In the genomic region with DNA sequence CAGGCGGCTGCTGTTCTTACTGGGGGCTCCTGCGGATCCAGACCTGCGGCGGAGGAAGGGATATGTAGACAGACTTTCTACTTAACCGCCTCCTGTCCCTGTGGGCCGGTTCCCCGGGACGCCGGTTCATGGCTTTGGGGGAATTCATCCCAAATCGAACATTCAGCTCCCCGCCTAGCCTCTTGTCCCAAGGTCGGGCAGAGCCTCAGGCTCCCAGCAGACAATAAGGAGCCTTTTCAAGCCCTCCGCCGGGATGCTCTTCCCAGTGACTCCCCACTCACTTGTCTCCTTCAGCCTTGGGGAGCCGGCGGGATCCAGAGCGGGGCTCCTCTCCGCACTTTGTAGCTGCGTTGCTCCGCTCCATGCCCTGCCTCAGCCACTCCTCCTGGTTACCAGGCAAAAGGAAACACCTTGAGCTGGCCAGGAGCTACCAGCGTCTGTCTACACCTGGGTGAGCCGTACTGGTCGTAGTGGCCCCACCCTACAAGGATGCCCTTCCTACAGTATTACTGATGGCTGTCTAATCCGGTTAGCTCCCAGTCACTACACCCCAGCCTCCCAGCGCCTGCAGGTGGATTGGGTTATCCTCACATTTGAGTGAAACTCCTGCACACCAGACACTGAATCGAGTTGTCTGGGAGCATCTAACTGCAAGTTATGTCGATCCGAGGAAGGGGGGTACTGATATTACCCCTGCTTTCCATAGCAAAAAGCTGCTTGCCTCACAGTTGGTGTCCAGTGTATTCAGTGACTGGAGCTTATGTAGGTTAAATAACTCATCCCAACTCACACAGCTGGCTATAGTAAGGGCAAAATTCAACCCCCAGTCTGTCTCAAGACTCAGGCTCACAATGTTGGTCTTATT, we compare ENCODE assay signal across 8 cellular contexts. TPM values are rescaled to one million over a fixed set of nuclear protein-coding genes. Genes with fewer than 3 reads are reported as not detected.
DNase-seq lines count a peak whose midpoint lies in the region; ATAC-seq and TF ChIP-seq lines count a peak whose summit lies in the region.

A gene with protein sequence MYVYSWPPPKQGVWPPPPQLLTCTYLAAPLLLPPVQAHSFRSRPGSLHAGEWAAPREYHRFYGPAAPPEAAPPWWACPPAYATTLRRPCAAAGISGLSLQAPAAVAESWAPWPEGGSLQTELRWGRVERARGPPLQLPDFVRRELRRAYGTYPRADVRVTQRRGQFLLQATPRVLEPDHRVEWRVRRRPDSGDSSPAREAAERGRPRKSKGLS (minus strand): TSS at position 439 of the 865 bp plus-strand sequence. CDS start 450 bp downstream, outside the sequence.

- ATAC-seq in CD4-positive, alpha-beta T cell (ENCODE audit: poor library complexity) = no peak
- ATAC-seq in HG02678 (IDR thresholded peaks at IDR 0.05; ENCODE audit: unreplicated experiment) (no peak), GM21717 (IDR thresholded peaks at IDR 0.05; ENCODE audit: unreplicated experiment) (no peak), GM19395 (IDR thresholded peaks at IDR 0.05; ENCODE audit: unreplicated experiment) (no peak)

- H4K8ac ChIP-seq in mesendoderm (ENCODE audit: low read depth, low read length) = peak within 1 kb of the TSS; percentile 68

- POLR2A ChIA-PET in CD4-positive, alpha-beta T cell (lab: Charles Lee) = interaction anchor here (0.6 to 6.8 kb wide), 23 partner anchors 9 to 1453 kb away, joined by 3 to 131 read pairs (median 6); a partner anchor contains a TSS
- POLR2A ChIA-PET in MCF 10A (lab: Yijun Ruan, JAX) = interaction anchor here (0.5 to 6.3 kb wide), 28 partner anchors 10 to 1420 kb away, joined by 3 to 85 read pairs (median 4); a partner anchor contains a TSS

- peaks cover 21% of the 10 kb centered on the region for H3K4me1 Mint-ChIP-seq in CD4-positive, alpha-beta T cell (ENCODE audit: low read depth)
- peaks cover 14% of the 10 kb centered on the region for H3K4me1 Mint-ChIP-seq in MCF 10A (ENCODE audit: insufficient read depth, unreplicated experiment)

- no peak within 1 kb of the TSS for H2AFZ ChIP-seq in Karpas-422 (ENCODE audit: low read length)

- no peak within 1 kb of the TSS for H2AK5ac ChIP-seq in mesendoderm (ENCODE audit: low read length)

- no peaks in the 10 kb centered on the region for H3K9me3 Mint-ChIP-seq in CD4-positive, alpha-beta T cell
- H3K9me3 Mint-ChIP-seq in MCF 10A (ENCODE audit: unreplicated experiment) = no peaks in the 10 kb centered on the region

- H3K27me3 ChIP-seq in CD4-positive, alpha-beta T cell (ENCODE audit: control insufficient read depth, insufficient read depth, low read length) = no peaks in the 10 kb centered on the region
- H3K27me3 ChIP-seq in Karpas-422 (ENCODE audit: low read length) (no peaks in the 10 kb centered on the region), mesendoderm (ENCODE audit: insufficient read depth, low read length, poor library complexity) (no peaks in the 10 kb centered on the region), uterus (no peaks in the 10 kb centered on the region)

- no peaks in the 10 kb centered on the region for H3K9me2 ChIP-seq in Karpas-422 (replicated peaks; ENCODE audit: insufficient read depth, low read length)

- H3K4me3 ChIP-seq in Karpas-422 (ENCODE audit: low read length) (peak within 1 kb of the TSS; percentile 85), mesendoderm (ENCODE audit: low read length) (peak within 1 kb of the TSS; percentile 57), uterus (peak within 1 kb of the TSS; percentile 51 to 82)

- DNase-seq in CD4-positive, alpha-beta T cell = peak in 1 of 10 experiments; percentile 41
- DNase-seq in Karpas-422 (no peak), MCF 10A (ENCODE audit: unreplicated experiment) (no peak), mesendoderm (peak; percentile 41), uterus (no peak)

- no peak within 1 kb of the TSS for H2BK120ac ChIP-seq in mesendoderm (ENCODE audit: low read depth, low read length)

- H3K36me3 Mint-ChIP-seq in CD4-positive, alpha-beta T cell (ENCODE audit: low read depth) = peaks cover 32% of the 10 kb centered on the region
- peaks cover 23% of the 10 kb centered on the region for H3K36me3 Mint-ChIP-seq in MCF 10A (ENCODE audit: insufficient read depth, unreplicated experiment)

- H3K4ac ChIP-seq in mesendoderm (ENCODE audit: low read depth, low read length) = peak within 1 kb of the TSS; percentile 85

- peak within 1 kb of the TSS; percentile 87 for H3K18ac ChIP-seq in mesendoderm (ENCODE audit: low read length)

- H3K9me3 ChIP-seq in CD4-positive, alpha-beta T cell (ENCODE audit: control insufficient read depth, low read length) = no peaks in the 10 kb centered on the region
- H3K9me3 ChIP-seq in Karpas-422 (ENCODE audit: low read length) (no peaks in the 10 kb centered on the region), uterus (no peaks in the 10 kb centered on the region)

- H3K36me3 ChIP-seq in Karpas-422 (ENCODE audit: insufficient read depth, low read length) = no peaks in the 10 kb centered on the region
- H3K36me3 ChIP-seq in mesendoderm (ENCODE audit: control insufficient read depth, insufficient read depth, low read length) = peaks cover 6% of the 10 kb centered on the region
- H3K36me3 ChIP-seq in uterus = no peaks in the 10 kb centered on the region

- peak within 1 kb of the TSS; percentile 78 for H3K27ac Mint-ChIP-seq in CD4-positive, alpha-beta T cell
- H3K27ac Mint-ChIP-seq in MCF 10A (ENCODE audit: low read depth, unreplicated experiment) = peak within 1 kb of the TSS; percentile 80

- peak within 1 kb of the TSS; percentile 94 for H3K4me3 Mint-ChIP-seq in CD4-positive, alpha-beta T cell
- peak within 1 kb of the TSS; percentile 89 for H3K4me3 Mint-ChIP-seq in MCF 10A (ENCODE audit: unreplicated experiment)

- no peaks in the 10 kb centered on the region for H4K20me1 ChIP-seq in Karpas-422 (ENCODE audit: insufficient read depth, low read depth, low read length)

- H3K23ac ChIP-seq in mesendoderm (ENCODE audit: low read length) = peak within 1 kb of the TSS; percentile 89

- no peaks in the 10 kb centered on the region for H3K27me3 Mint-ChIP-seq in CD4-positive, alpha-beta T cell
- H3K27me3 Mint-ChIP-seq in MCF 10A (ENCODE audit: insufficient read depth, unreplicated experiment) = no peaks in the 10 kb centered on the region

- H3K27ac ChIP-seq in CD4-positive, alpha-beta T cell (ENCODE audit: low read depth, low read length) = peak within 1 kb of the TSS; percentile 56
- H3K27ac ChIP-seq in Karpas-422 (ENCODE audit: low read length) = peak within 1 kb of the TSS; percentile 62
- peak within 1 kb of the TSS; percentile 42 for H3K27ac ChIP-seq in mesendoderm (ENCODE audit: low read depth, low read length)
- peak within 1 kb of the TSS; percentile 76 to 85 for H3K27ac ChIP-seq in uterus

- no peak within 1 kb of the TSS for H2BK15ac ChIP-seq in mesendoderm (replicated peaks; ENCODE audit: low read depth)

- no peak for TF ChIP-seq CTCF in CD4-positive, alpha-beta T cell (IDR thresholded peaks at IDR 0.05)
- TF ChIP-seq CTCF in MCF 10A (IDR thresholded peaks at IDR 0.05; ENCODE audit: unreplicated experiment) (no peak), uterus (IDR thresholded peaks at IDR 0.05) (no peak)

- H3K79me2 ChIP-seq in Karpas-422 (ENCODE audit: low read length) = peaks cover 15% of the 10 kb centered on the region
- H3K79me2 ChIP-seq in mesendoderm (ENCODE audit: control insufficient read depth, insufficient read depth, low read length) = peaks cover 8% of the 10 kb centered on the region

- TSS peak; percentile 8 for BruUV-seq in MCF 10A (replicated peaks; lab: Mats Ljungman, UMichigan)

- H2BK5ac ChIP-seq in mesendoderm (ENCODE audit: low read length) = no peak within 1 kb of the TSS

- intact Hi-C loops in CD4-positive, alpha-beta T cell (cut with DNase I, micrococcal nuclease) = loop anchor here (1.0 to 5.0 kb wide), 3 partner anchors 9 to 51 kb away; a partner anchor contains a TSS
- intact Hi-C loops in MCF 10A (cut with micrococcal nuclease) = no loop called here
- intact Hi-C loops in uterus (cut with DNase I; ENCODE audit: low total_unique reads) = no loop called here

- H3K56ac ChIP-seq in mesendoderm (ENCODE audit: low read length) = peak within 1 kb of the TSS; percentile 93

- H4K5ac ChIP-seq in mesendoderm (ENCODE audit: low read length) = no peak within 1 kb of the TSS

- H3K4me2 ChIP-seq in Karpas-422 (ENCODE audit: low read depth, low read length, poor library complexity, severe bottlenecking) = peak within 1 kb of the TSS; percentile 79
- H3K4me2 ChIP-seq in mesendoderm (ENCODE audit: low read length) = peak within 1 kb of the TSS; percentile 91

- peaks cover 10% of the 10 kb centered on the region for H3K79me1 ChIP-seq in mesendoderm (ENCODE audit: low read length)

- H3K4me1 ChIP-seq in Karpas-422 (ENCODE audit: low read length) = peaks cover 44% of the 10 kb centered on the region
- H3K4me1 ChIP-seq in mesendoderm (ENCODE audit: control insufficient read depth, low read depth, low read length) = peaks cover 9% of the 10 kb centered on the region
- no peaks in the 10 kb centered on the region for H3K4me1 ChIP-seq in uterus

- TF ChIP-seq POLR2A in uterus (IDR thresholded peaks at IDR 0.05) = no peak

- peak within 1 kb of the TSS; percentile 90 for H3K9ac ChIP-seq in Karpas-422 (ENCODE audit: low read length)
- peak within 1 kb of the TSS; percentile 88 for H3K9ac ChIP-seq in mesendoderm (ENCODE audit: low read length)

- CTCF ChIA-PET in CD4-positive, alpha-beta T cell (lab: Charles Lee) = interaction anchor here (1.2 to 4.1 kb wide), 6 partner anchors 10 to 222 kb away, joined by 3 to 19 read pairs (median 7); a partner anchor contains a TSS
- CTCF ChIA-PET in MCF 10A (lab: Yijun Ruan, JAX) = interaction anchor here (0.6 to 2.7 kb wide), 21 partner anchors 10 to 615 kb away, joined by 3 to 15 read pairs (median 4); a partner anchor contains a TSS

- no CpG with 5 or more reads among the region's 28 CpGs for WGBS in mesendoderm (ENCODE audit: extremely low coverage, insufficient coverage, low lambda C conversion rate)

RNA-seq across cellular contexts. Expression of the gene that starts here (rescaled TPM):
- total RNA-seq in CD4-positive, alpha-beta T cell = under 1 TPM; 0.16 to 0.28 TPM
- 0.78 TPM in 1 of 2 replicates, not detected in the other for total RNA-seq in Karpas-422 (2014; rRNA removed; shearing (Covaris generic); ENCODE audit: low replicate concordance)
- total RNA-seq in MCF 10A (2022) (0.49 and 0.63 TPM in 2 replicates), uterus (under 1 TPM in 1 of 4 donors, not detected in 3; 0.21 TPM)
- 0.24 TPM for polyA plus RNA-seq in mesendoderm (2013, experiment 1 of 2)
- 0.21 TPM for polyA plus RNA-seq in mesendoderm (2013, experiment 2 of 2)

Comparison
In these comparisons a context has a peak if more than half of its experiments do, and no peak if none do; other contexts are left out.
1. intact Hi-C loops: an anchor here in CD4-positive, alpha-beta T cell (1.0 to 5.0 kb wide); none called in MCF 10A and uterus.